Comparison of ENCODE assay signal across 24 cellular contexts in genomic region chr4:96504386-96504785, GRCh38.
"Had no signal": no experiment of that assay in that cellular context is flagged by ENCODE, and none has a peak within 500 bp of the region (broad histone marks: within the 10 kb centered on the region; RNA-seq: fewer than 3 reads in every experiment).

No MANE protein-coding gene starts in this region.

- ATAC-seq: activated CD4-positive, CD25-positive, alpha-beta regulatory T cell treated with anti-CD3 and anti-CD28 coated beads, Interleukin-2, amount 50 U/mL, for 24 hours; activated CD8-positive, alpha-beta T cell treated with anti-CD3 and anti-CD28 coated beads for 36 hours; activated T-cell treated with anti-CD3 and anti-CD28 coated beads, Interleukin-2, amount 50 U/mL, for 72 hours; SK-N-SH treated with all-trans-retinoic acid at 6 μM for 48 hours had no signal

- H3K4me1 ChIP-seq: Peyer's patch, SJSA1 had no signal

- H3K9me3 ChIP-seq: MG63, Peyer's patch, SJSA1 had no signal

- H3K4me3 ChIP-seq: MG63, Peyer's patch, SJSA1 had no signal

- H3K27me3 ChIP-seq: MG63, Peyer's patch, SJSA1 had no signal

- H3K36me3 ChIP-seq: MG63, Peyer's patch, SJSA1 had no signal

- H3K27ac ChIP-seq: Peyer's patch, RWPE1, SJSA1 had no signal

- DNase-seq: activated CD4-positive, alpha-beta T cell treated with anti-CD3 and anti-CD28 coated beads for 4 hours; activated CD8-positive, alpha-beta memory T cell treated with anti-CD3 and anti-CD28 coated beads, Interleukin-2, amount 50 U/mL, for 4 hours; activated CD8-positive, alpha-beta T cell treated with anti-CD3 and anti-CD28 coated beads for 36 hours; activated gamma-delta T cell treated with Interleukin-2 at 50 U/mL for 16 hours; activated naive CD4-positive, alpha-beta T cell treated with anti-CD3 and anti-CD28 coated beads, Interleukin-2, amount 10 ng/mL, durations not matched to agents 7 days and 5 days; activated naive CD8-positive, alpha-beta T cell treated with anti-CD3 and anti-CD28 coated beads for 36 hours; activated T-cell treated with anti-CD3 and anti-CD28 coated beads, Interleukin-2, amount 50 U/mL, for 72 hours; caudate nucleus; KG1; MG63; MV-4-11; NCI-H1092 treated with DMSO at 0.1 percent for 48 hours; NCI-H1417 treated with DMSO at 0.1 percent for 48 hours; NCI-H1694; NCI-H2029 treated with DMSO at 0.1 percent for 48 hours; NCI-H446 treated with DMSO at 0.1 percent for 48 hours; NCI-H526 treated with DMSO at 0.1 percent for 48 hours; NK-92 treated with Interleukin-12 subunit alpha and Interleukin-12 subunit beta, amount 100 ng/mL, for 24 hours; Peyer's patch; SHP77 had no signal
